Comparison of ENCODE assay signal across 19 cellular contexts in the genomic region with DNA sequence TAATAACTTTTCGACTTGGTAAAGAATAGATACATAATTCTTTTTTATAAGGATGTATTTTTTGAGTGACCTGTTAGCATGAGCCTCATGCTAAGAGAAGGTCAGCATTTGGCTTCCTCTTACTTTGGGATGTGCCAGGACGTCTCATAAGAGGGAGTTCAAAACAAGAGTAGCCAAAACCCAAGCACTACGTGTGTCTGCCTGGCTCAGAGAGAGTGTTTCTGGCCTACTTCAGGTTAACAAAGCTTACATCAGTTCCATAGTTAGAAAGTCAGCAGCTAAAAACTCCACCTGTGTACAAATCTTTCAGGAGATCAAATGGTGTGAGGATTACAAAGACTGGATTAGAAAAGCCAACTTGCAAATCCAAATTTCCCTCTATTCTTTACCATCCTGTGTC.
"Had no signal": no experiment of that assay in that cellular context is flagged by ENCODE, and none has a peak within 500 bp of the region (broad histone marks: within the 10 kb centered on the region; RNA-seq: fewer than 3 reads in every experiment).

No MANE protein-coding gene starts in this region.

- DNase-seq: colonic mucosa; effector memory CD4-positive, alpha-beta T cell; esophagus squamous epithelium; glutamatergic neuron; hypothalamus; left ventricle myocardium superior; lower lobe of right lung; natural killer cell; pancreas; spleen; stimulated activated naive CD4-positive, alpha-beta T cell; stimulated activated naive CD8-positive, alpha-beta T cell treated with anti-CD3 and anti-CD28 coated beads, Interleukin-15, amount 100 ng/mL, for 72 hours; thyroid gland had no signal

- H3K27ac ChIP-seq: colonic mucosa, esophagus squamous epithelium, lower lobe of right lung, pancreas, right atrium auricular region, skin epidermis, spleen, thyroid gland had no signal

- H3K4me3 Mint-ChIP-seq: central memory CD8-positive, alpha-beta T cell; dendritic cell treated with granulocyte-macrophage colony-stimulating factor and Interleukin-4, amounts not matched to agents 40 ng/mL and 50 ng/mL, for 4 days; natural killer cell; stimulated activated naive CD8-positive, alpha-beta T cell treated with anti-CD3 and anti-CD28 coated beads, Interleukin-15, amount 100 ng/mL, for 72 hours; type B pancreatic cell had no signal

- H3K27me3 Mint-ChIP-seq: central memory CD8-positive, alpha-beta T cell; dendritic cell treated with granulocyte-macrophage colony-stimulating factor and Interleukin-4, amounts not matched to agents 40 ng/mL and 50 ng/mL, for 4 days; stimulated activated naive CD8-positive, alpha-beta T cell treated with anti-CD3 and anti-CD28 coated beads, Interleukin-15, amount 100 ng/mL, for 72 hours; type B pancreatic cell had no signal

- H3K4me1 ChIP-seq: colonic mucosa, pancreas had no signal

- H3K4me3 ChIP-seq: colonic mucosa, esophagus squamous epithelium, lower lobe of right lung, pancreas, right atrium auricular region, skin epidermis, spleen, thyroid gland had no signal

- H3K9me3 ChIP-seq: colonic mucosa, esophagus squamous epithelium, lower lobe of right lung, pancreas, right atrium auricular region, spleen, thyroid gland had no signal

- H3K27me3 ChIP-seq: colonic mucosa, esophagus squamous epithelium, pancreas, right atrium auricular region, spleen, thyroid gland had no signal

- H3K27ac Mint-ChIP-seq: dendritic cell treated with granulocyte-macrophage colony-stimulating factor and Interleukin-4, amounts not matched to agents 40 ng/mL and 50 ng/mL, for 4 days; natural killer cell; stimulated activated naive CD8-positive, alpha-beta T cell treated with anti-CD3 and anti-CD28 coated beads, Interleukin-15, amount 100 ng/mL, for 72 hours; type B pancreatic cell had no signal

- H3K9me3 Mint-ChIP-seq: central memory CD8-positive, alpha-beta T cell; dendritic cell treated with granulocyte-macrophage colony-stimulating factor and Interleukin-4, amounts not matched to agents 40 ng/mL and 50 ng/mL, for 4 days; natural killer cell; stimulated activated naive CD8-positive, alpha-beta T cell treated with anti-CD3 and anti-CD28 coated beads, Interleukin-15, amount 100 ng/mL, for 72 hours; type B pancreatic cell had no signal

- H3K4me1 Mint-ChIP-seq: stimulated activated naive CD8-positive, alpha-beta T cell treated with anti-CD3 and anti-CD28 coated beads, Interleukin-15, amount 100 ng/mL, for 72 hours had no signal

- ATAC-seq: left ventricle myocardium superior; lower lobe of right lung; natural killer cell; pancreas; sciatic nerve; stimulated activated naive CD8-positive, alpha-beta T cell treated with anti-CD3 and anti-CD28 coated beads, Interleukin-15, amount 100 ng/mL, for 72 hours had no signal
